Comparison of ENCODE assay signal across 8 cellular contexts in genomic region chr11:134050541-134051383, GRCh38. TPM values are rescaled to one million over a fixed set of nuclear protein-coding genes. Genes with fewer than 3 reads are reported as not detected.
A peak's percentile ranks its signal among the peaks of the same experiment; 100 is the strongest.
DNase-seq lines count a peak whose midpoint lies in the region; ATAC-seq, FAIRE-seq and TF ChIP-seq lines count a peak whose summit lies in the region.

No MANE protein-coding gene starts in this region.

- no peak overlapping the region for H3K9ac ChIP-seq in astrocyte (ENCODE audit: low read length)

- H3K27me3 ChIP-seq in astrocyte (ENCODE audit: insufficient read depth, low read length) (no peaks in the 10 kb centered on the region), small intestine (ENCODE audit: control insufficient read depth in 2 of 2, insufficient read depth in 2 of 2, low read length in 2 of 2) (no peaks in the 10 kb centered on the region)

- H3K4me1 Mint-ChIP-seq in T-helper 2 cell treated with Interferon-gamma antibody and Interleukin-4, amounts not matched to agents 5 μg/mL and 100 μg/mL, for 36 hours (ENCODE audit: low read depth), result peaks cover 10% of the 10 kb centered on the region
- peaks cover 20% of the 10 kb centered on the region for H3K4me1 Mint-ChIP-seq in astrocyte (ENCODE audit: low read depth, unreplicated experiment)

- peaks cover 17% of the 10 kb centered on the region for H3K27me3 Mint-ChIP-seq in T-helper 2 cell treated with Interferon-gamma antibody and Interleukin-4, amounts not matched to agents 5 μg/mL and 100 μg/mL, for 36 hours (ENCODE audit: low read depth)
- H3K27me3 Mint-ChIP-seq in astrocyte (ENCODE audit: low read depth, unreplicated experiment), result peaks cover 6% of the 10 kb centered on the region

- H3K4me3 ChIP-seq in astrocyte (ENCODE audit: insufficient read depth, low read depth, low read length), result peak overlapping the region; percentile 35
- H3K4me3 ChIP-seq in small intestine (ENCODE audit: low read depth in 1 of 2, low read length in 2 of 2), result peak overlapping the region in 1 of 2 donors; percentile 37

- H3K27ac Mint-ChIP-seq in T-helper 2 cell treated with Interferon-gamma antibody and Interleukin-4, amounts not matched to agents 5 μg/mL and 100 μg/mL, for 36 hours, result no peak overlapping the region
- H3K27ac Mint-ChIP-seq in astrocyte (ENCODE audit: unreplicated experiment), result no peak overlapping the region

- H3K4me1 ChIP-seq in astrocyte (ENCODE audit: insufficient read depth, low read length) (peaks cover 8% of the 10 kb centered on the region), small intestine (ENCODE audit: control insufficient read depth in 2 of 2, insufficient read depth in 1 of 2, low read depth in 1 of 2, low read length in 1 of 2) (no peaks in the 10 kb centered on the region)

- H3K79me2 ChIP-seq in astrocyte (ENCODE audit: insufficient read depth, low read length), result no peaks in the 10 kb centered on the region

- no peaks in the 10 kb centered on the region for H3K36me3 Mint-ChIP-seq in T-helper 2 cell treated with Interferon-gamma antibody and Interleukin-4, amounts not matched to agents 5 μg/mL and 100 μg/mL, for 36 hours (ENCODE audit: low read depth)
- H3K36me3 Mint-ChIP-seq in astrocyte (ENCODE audit: low read depth, unreplicated experiment), result no peaks in the 10 kb centered on the region

- TF ChIP-seq CTCF in GM12872 (IDR thresholded peaks at IDR 0.05; ENCODE audit: insufficient read depth, low read depth, low read length), result peak; percentile 86
- peak; percentile 63 for TF ChIP-seq CTCF in astrocyte (IDR thresholded peaks at IDR 0.05; ENCODE audit: insufficient read depth, low read depth, low read length)

- H3K4me3 Mint-ChIP-seq in T-helper 2 cell treated with Interferon-gamma antibody and Interleukin-4, amounts not matched to agents 5 μg/mL and 100 μg/mL, for 36 hours, result no peak overlapping the region
- no peak overlapping the region for H3K4me3 Mint-ChIP-seq in astrocyte (ENCODE audit: unreplicated experiment)

- H3K36me3 ChIP-seq in astrocyte (ENCODE audit: insufficient read depth, low read length) (no peaks in the 10 kb centered on the region), small intestine (ENCODE audit: control insufficient read depth in 2 of 2, insufficient read depth in 2 of 2, low read length in 2 of 2) (no peaks in the 10 kb centered on the region)

- peak overlapping the region; percentile 57 for H2AFZ ChIP-seq in astrocyte (ENCODE audit: low read depth, low read length)

- H3K4me2 ChIP-seq in astrocyte (ENCODE audit: low read length), result peak overlapping the region; percentile 76

- H3K27ac ChIP-seq in astrocyte (ENCODE audit: low read depth, low read length) (no peak overlapping the region), small intestine (ENCODE audit: low read depth in 1 of 2, low read length in 1 of 2) (peak overlapping the region; percentile 74 to 79)

- DNase-seq in NCI-H1105 (lab: John Stamatoyannopoulos, UW) (peak; percentile 74), astrocyte (ENCODE audit: low read depth) (no peak), hypothalamus (lab: John Stamatoyannopoulos, UW) (peak in 47 of 51 donors; percentile 20 to 86 (median 61)), small intestine (peak; percentile 87), foreskin melanocyte (no peak)
- peak; percentile 62 for DNase-seq in T-helper 2 cell treated with Interferon-gamma antibody and Interleukin-4, amounts not matched to agents 5 μg/mL and 100 μg/mL, for 36 hours (ENCODE audit: low spot score)

- H3K9me3 Mint-ChIP-seq in T-helper 2 cell treated with Interferon-gamma antibody and Interleukin-4, amounts not matched to agents 5 μg/mL and 100 μg/mL, for 36 hours, result no peaks in the 10 kb centered on the region
- H3K9me3 Mint-ChIP-seq in astrocyte (ENCODE audit: unreplicated experiment), result no peaks in the 10 kb centered on the region

- no peak for FAIRE-seq in astrocyte (lab: Jason Lieb, UNC)
- no peak for FAIRE-seq in small intestine (lab: Jason Lieb, UNC)

- H3K9me3 ChIP-seq in astrocyte (ENCODE audit: insufficient read depth, low read depth, low read length) (no peaks in the 10 kb centered on the region), small intestine (ENCODE audit: control insufficient read depth, low read depth) (no peaks in the 10 kb centered on the region)

- no peaks in the 10 kb centered on the region for H4K20me1 ChIP-seq in astrocyte (ENCODE audit: insufficient read depth, low read length)

- WGBS in small intestine, 3 donors, result 22 to 35% (median 29%) methylated on average over 43 of the region's 43 CpGs

- ATAC-seq in HG02588 (IDR thresholded peaks at IDR 0.05; ENCODE audit: unreplicated experiment), result peak; percentile 80

RNA-seq across cellular contexts. Expression of gene JAM3, which starts 18.1 kb away (rescaled TPM):
- total RNA-seq in astrocyte, result 88.3 and 88.4 TPM in 2 replicates
- 1 to 10 TPM in 2 of 3 donors, under 1 TPM in 1; 0.67 to 7.6 (median 1.4) TPM for polyA plus RNA-seq in small intestine

Comparison
In these comparisons a context has a peak if more than half of its experiments do, and no peak if none do; other contexts are left out.
1. DNase-seq: peak in NCI-H1105 (single experiment), T-helper 2 cell treated with Interferon-gamma antibody and Interleukin-4, amounts not matched to agents 5 μg/mL and 100 μg/mL, for 36 hours (single experiment), hypothalamus (47 of 51) and small intestine (single experiment); none in astrocyte (single experiment) and foreskin melanocyte (single experiment).